9 cellular contexts compared by ENCODE assay signal in the genomic region with DNA sequence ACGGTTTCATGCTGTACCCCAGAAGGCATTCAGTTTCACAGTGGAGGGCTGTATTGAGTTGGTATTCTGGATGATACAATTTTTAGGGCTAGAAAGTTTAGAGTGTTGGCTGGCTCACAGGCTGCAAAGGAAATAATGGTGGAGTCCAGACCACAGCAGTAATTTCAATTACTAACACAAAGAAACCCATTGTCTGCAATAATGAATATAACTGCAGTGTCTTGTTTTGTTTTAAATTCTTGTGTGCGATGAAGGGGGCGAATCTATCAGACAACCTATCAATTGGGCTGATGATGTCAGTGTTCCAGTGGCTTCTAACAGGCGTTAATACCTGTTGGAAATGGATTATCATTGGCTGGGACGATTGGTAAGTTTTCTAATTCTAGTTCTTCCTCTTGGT. TPM values are rescaled to one million over a fixed set of nuclear protein-coding genes. Genes with fewer than 3 reads are reported as not detected.
DNase-seq lines count a peak whose midpoint lies in the region; ATAC-seq and TF ChIP-seq lines count a peak whose summit lies in the region.
"Had no signal": no experiment of that assay in that cellular context is flagged by ENCODE, and none has a peak within 500 bp of the region (broad histone marks: within the 10 kb centered on the region; RNA-seq: fewer than 3 reads in every experiment).

No MANE protein-coding gene starts in this region.

- H3K36me3 ChIP-seq in ES-I3 (ENCODE audit: insufficient read depth, low read length) (no peaks in the 10 kb centered on the region; the same call in 1 of the 2 replicates), RWPE2 (ENCODE audit: low read depth) (peaks cover 9% of the 10 kb centered on the region; the same call in 1 of the 2 replicates), esophagus muscularis mucosa (peaks cover 0 to 3% (median 0%) of the 10 kb centered on the region in 4 donors), trophoblast cell (ENCODE audit: control insufficient read depth in 1 of 2, insufficient read depth in 2 of 2, low read length in 2 of 2) (no peaks in the 10 kb centered on the region)

- no peak overlapping the region for H4K12ac ChIP-seq in trophoblast cell (ENCODE audit: low read depth, low read length)

- no peak overlapping the region for H2BK12ac ChIP-seq in trophoblast cell (ENCODE audit: low read length)

- no peak for TF ChIP-seq CTCF in RWPE2 (IDR thresholded peaks at IDR 0.05; ENCODE audit: poor library complexity, severe bottlenecking)
- TF ChIP-seq CTCF in esophagus muscularis mucosa (IDR thresholded peaks at IDR 0.05) = no peak

- peaks cover 8% of the 10 kb centered on the region for H3K79me2 ChIP-seq in trophoblast cell (ENCODE audit: control insufficient read depth, insufficient read depth, low read length, poor library complexity)

- H3K9me3 ChIP-seq in ES-I3 (ENCODE audit: control insufficient read depth, insufficient read depth, low read length) = no peaks in the 10 kb centered on the region
- no peaks in the 10 kb centered on the region for H3K9me3 ChIP-seq in RWPE2 (ENCODE audit: severe bottlenecking)
- no peaks in the 10 kb centered on the region for H3K9me3 ChIP-seq in esophagus muscularis mucosa
- no peaks in the 10 kb centered on the region for H3K9me3 ChIP-seq in trophoblast cell (ENCODE audit: insufficient read depth, low read depth, low read length)

- H3K79me1 ChIP-seq in trophoblast cell (ENCODE audit: low read length) = peaks cover 10% of the 10 kb centered on the region

- no peak overlapping the region for H2BK5ac ChIP-seq in trophoblast cell (ENCODE audit: low read depth, low read length, poor library complexity)

- no peak overlapping the region for H2AK5ac ChIP-seq in trophoblast cell (ENCODE audit: low read length)

- no peaks in the 10 kb centered on the region for H3K27me3 ChIP-seq in RWPE2 (ENCODE audit: insufficient read depth, poor library complexity, severe bottlenecking)
- no peaks in the 10 kb centered on the region for H3K27me3 ChIP-seq in esophagus muscularis mucosa
- no peaks in the 10 kb centered on the region for H3K27me3 ChIP-seq in trophoblast cell (ENCODE audit: insufficient read depth, low read length)

- no peak overlapping the region for H3K4ac ChIP-seq in trophoblast cell (ENCODE audit: low read depth, low read length)

- 68% methylated on average over 5 of the region's 5 CpGs for WGBS in esophagus muscularis mucosa
- no CpG with 5 or more reads among the region's 5 CpGs for WGBS in trophoblast cell (ENCODE audit: extremely low coverage, insufficient coverage, insufficient read length)

- no peak overlapping the region for H4K8ac ChIP-seq in trophoblast cell (ENCODE audit: low read depth, low read length)

- no peak overlapping the region for H3K23ac ChIP-seq in trophoblast cell (ENCODE audit: low read length)

- no peak overlapping the region for H3K14ac ChIP-seq in trophoblast cell (ENCODE audit: low read length)

- H3K4me1 ChIP-seq in ES-I3 (ENCODE audit: insufficient read depth, low read length) = peaks cover 46% of the 10 kb centered on the region
- H3K4me1 ChIP-seq in RWPE2 (ENCODE audit: insufficient read depth, poor library complexity, severe bottlenecking) = peaks cover 8% of the 10 kb centered on the region
- peaks cover 55 to 69% (median 62%) of the 10 kb centered on the region in 4 donors for H3K4me1 ChIP-seq in esophagus muscularis mucosa
- H3K4me1 ChIP-seq in trophoblast cell (ENCODE audit: control insufficient read depth in 1 of 2, insufficient read depth in 2 of 2, low read length in 2 of 2) = peaks cover 0 to 3% of the 10 kb centered on the region in 2 experiments

- H4K91ac ChIP-seq in trophoblast cell (ENCODE audit: low read depth, low read length) = no peak overlapping the region

- H3K18ac ChIP-seq in trophoblast cell (ENCODE audit: low read length) = no peak overlapping the region

- DNase-seq in RWPE2 (ENCODE audit: low spot score) = no peak
- no peak for DNase-seq in esophagus muscularis mucosa (ENCODE audit: extremely low spot score)
- no peak for DNase-seq in trophoblast cell
- no peak for DNase-seq in activated CD4-positive, CD25-positive, alpha-beta regulatory T cell (lab: John Stamatoyannopoulos, UW)
- no peak for DNase-seq in germinal center (ENCODE audit: low spot score)

- H3K27ac ChIP-seq in RWPE2 (ENCODE audit: poor library complexity, severe bottlenecking) = peak overlapping the region; percentile 72
- peak overlapping the region; percentile 95 to 100 (median 98) for H3K27ac ChIP-seq in esophagus muscularis mucosa (replicated peaks in 1 of 4)
- no peak overlapping the region for H3K27ac ChIP-seq in trophoblast cell (ENCODE audit: low read depth, low read length)

- intact Hi-C loops in esophagus muscularis mucosa (cut with DNase I) = loop anchor here (2.0 to 10.0 kb wide), 2 partner anchors 73 to 193 kb away; a partner anchor contains a TSS

- no peak overlapping the region for H2BK120ac ChIP-seq in trophoblast cell (ENCODE audit: insufficient read depth, low read length, poor library complexity)

- peak overlapping the region; percentile 17 for H3K4me2 ChIP-seq in trophoblast cell (ENCODE audit: low read length)

- TF ChIP-seq POLR2A in esophagus muscularis mucosa (IDR thresholded peaks at IDR 0.05; ENCODE audit: low read depth) = no peak

- ATAC-seq in RWPE2 (ENCODE audit: low read depth) = no peak
- ATAC-seq in HG03439 (IDR thresholded peaks at IDR 0.05; ENCODE audit: unreplicated experiment) = no peak
- no peak for ATAC-seq in HG02884 (IDR thresholded peaks at IDR 0.05; ENCODE audit: unreplicated experiment)

- H3K4me3 ChIP-seq in RWPE2 (ENCODE audit: severe bottlenecking) (peak overlapping the region; percentile 92), esophagus muscularis mucosa (peak overlapping the region; percentile 71 to 97 (median 88)), trophoblast cell (ENCODE audit: low read depth, low read length) (no peak overlapping the region)

- peak overlapping the region; percentile 97; the same call in 1 of the 2 replicates for H3K9ac ChIP-seq in ES-I3 (ENCODE audit: low read depth, low read length)
- no peak overlapping the region for H3K9ac ChIP-seq in trophoblast cell (ENCODE audit: low read length)

- TF ChIP-seq EP300 in esophagus muscularis mucosa (IDR thresholded peaks at IDR 0.05) = no peak

- no peak overlapping the region for H2AFZ ChIP-seq in trophoblast cell (ENCODE audit: insufficient read depth, low read length, poor library complexity)

RNA-seq across cellular contexts. Expression of a gene that starts 1.5 kb away (rescaled TPM):
- total RNA-seq in esophagus muscularis mucosa = 10 to 100 TPM in 1 of 4 donors, 1 to 10 TPM in 3; 7.1 to 16.0 (median 9.4) TPM
- 30.0 and 30.4 TPM in 2 replicates for polyA plus RNA-seq in trophoblast cell (2013)

RNA-seq across cellular contexts. Expression of a gene that starts 43.8 kb away (rescaled TPM):
- total RNA-seq in esophagus muscularis mucosa = 10 to 100 TPM; 21.2 to 32.8 (median 27.6) TPM
- polyA plus RNA-seq in trophoblast cell (2013) = 2.3 TPM in 2 replicates

RNA-seq across cellular contexts. Expression of a gene that starts 46.6 kb away (rescaled TPM):
- under 1 TPM; under 0.01 to 0.71 (median 0.25) TPM for total RNA-seq in esophagus muscularis mucosa
- polyA plus RNA-seq in trophoblast cell (2013) = 209 and 234 TPM in 2 replicates
- total RNA-seq: T-helper 2 cell treated with Interferon-gamma antibody and Interleukin-4, amounts not matched to agents 100 ng/mL and 5 ng/mL, for 36 hours had no signal

RNA-seq across cellular contexts. Expression of a gene that starts 56.5 kb away (rescaled TPM):
- 10 to 100 TPM in 3 of 4 donors, 1 to 10 TPM in 1; 9.6 to 34.0 (median 23.1) TPM for total RNA-seq in esophagus muscularis mucosa
- polyA plus RNA-seq in trophoblast cell (2013) = 19.9 and 20.8 TPM in 2 replicates
